22 cellular contexts compared by ENCODE assay signal in the genomic region with DNA sequence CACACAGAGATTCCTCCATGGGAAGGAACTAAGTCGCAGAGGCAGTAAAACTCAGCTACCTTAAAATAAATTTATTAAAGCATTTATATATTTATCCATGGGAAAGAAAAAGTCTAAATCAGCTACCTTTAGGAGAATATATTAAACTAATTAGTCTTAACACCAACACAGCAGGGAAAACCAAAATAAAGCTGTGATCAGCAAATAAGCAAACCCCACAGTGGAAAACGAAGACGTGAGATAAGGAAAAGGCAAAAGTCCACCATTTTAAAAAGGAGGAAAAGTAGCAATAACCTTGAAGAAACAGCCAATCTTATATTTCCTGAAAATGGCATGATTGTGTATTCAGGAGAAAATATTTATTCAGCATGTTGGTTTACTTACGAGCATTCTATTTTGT.
A peak's percentile ranks its signal among the peaks of the same experiment; 100 is the strongest.
DNase-seq lines count a peak whose midpoint lies in the region; ATAC-seq, FAIRE-seq and TF ChIP-seq lines count a peak whose summit lies in the region.
"Had no signal": no experiment of that assay in that cellular context is flagged by ENCODE, and none has a peak within 500 bp of the region (broad histone marks: within the 10 kb centered on the region; RNA-seq: fewer than 3 reads in every experiment).

No MANE protein-coding gene starts in this region.

- H3K27me3 Mint-ChIP-seq in neural progenitor cell (ENCODE audit: insufficient read depth, low read depth): no peaks in the 10 kb centered on the region
- H3K27me3 Mint-ChIP-seq: CD4-positive, alpha-beta T cell had no signal

- BruUV-seq in HepG2 (replicated peaks; lab: Mats Ljungman, UMichigan): no TSS peak

- H3K36me3 ChIP-seq in HepG2 (replicated peaks in 1 of 2; ENCODE audit: control insufficient read depth in 1 of 2, insufficient read depth in 2 of 2, low read length in 2 of 2) (no peaks in the 10 kb centered on the region), right lobe of liver (no peaks in the 10 kb centered on the region), BLaER1 (peaks cover 13% of the 10 kb centered on the region; the same call in 1 of the 2 replicates), neural progenitor cell (no peaks in the 10 kb centered on the region)
- H3K36me3 ChIP-seq: BE2C had no signal

- no peaks in the 10 kb centered on the region for H3K27me3 ChIP-seq in HepG2 (ENCODE audit: control insufficient read depth in 1 of 2, insufficient read depth in 2 of 2, low read length in 2 of 2)
- H3K27me3 ChIP-seq in right lobe of liver: no peaks in the 10 kb centered on the region
- no peaks in the 10 kb centered on the region for H3K27me3 ChIP-seq in BLaER1
- no peaks in the 10 kb centered on the region for H3K27me3 ChIP-seq in neural progenitor cell
- H3K27me3 ChIP-seq: BE2C; BLaER1 treated with 17β-estradiol and CSF1 and Interleukin-3, amounts not matched to agents 10 nM and 100 nM had no signal

- no peaks in the 10 kb centered on the region for H3K9me3 Mint-ChIP-seq in neural progenitor cell

- TF ChIP-seq POLR2A in HepG2 (IDR thresholded peaks at IDR 0.05; ENCODE audit: insufficient read depth in 1 of 2, low read depth in 2 of 2, low read length in 2 of 2) (no peak), right lobe of liver (IDR thresholded peaks at IDR 0.05) (no peak)

- no peaks in the 10 kb centered on the region for H3K4me1 Mint-ChIP-seq in neural progenitor cell

- no peak overlapping the region for H3K4me3 ChIP-seq in HepG2 (replicated peaks in 1 of 3; ENCODE audit: insufficient read depth in 1 of 3, low read depth in 2 of 3, low read length in 3 of 3)
- H3K4me3 ChIP-seq in right lobe of liver: no peak overlapping the region
- no peak overlapping the region for H3K4me3 ChIP-seq in BLaER1
- H3K4me3 ChIP-seq in neural progenitor cell: no peak overlapping the region

- H3K27ac Mint-ChIP-seq in neural progenitor cell: no peak overlapping the region
- H3K27ac Mint-ChIP-seq: CD4-positive, alpha-beta T cell; CD8-positive, alpha-beta T cell had no signal

- no peaks in the 10 kb centered on the region for H3K4me1 ChIP-seq in HepG2 (ENCODE audit: insufficient read depth, low read length)
- no peaks in the 10 kb centered on the region for H3K4me1 ChIP-seq in right lobe of liver
- H3K4me1 ChIP-seq in BLaER1: peaks cover 60% of the 10 kb centered on the region
- no peaks in the 10 kb centered on the region for H3K4me1 ChIP-seq in neural progenitor cell
- H3K4me1 ChIP-seq: Caco-2 had no signal

- 14% methylated on average over 4 of the region's 4 CpGs for WGBS in HepG2 (ENCODE audit: low lambda C conversion rate)
- 49% methylated on average over 4 of the region's 4 CpGs for WGBS in right lobe of liver (ENCODE audit: insufficient coverage, low coverage, low lambda C conversion rate, missing lambda C conversion rate)

- TF ChIP-seq EP300 in HepG2 (IDR thresholded peaks at IDR 0.05; ENCODE audit: low read depth in 2 of 2, low read length in 2 of 2): no peak
- TF ChIP-seq EP300 in HepG2 (CRISPR knock-in tag; IDR thresholded peaks at IDR 0.05; ENCODE audit: borderline replicate concordance): no peak

- ATAC-seq in HepG2 (no peak), right lobe of liver (no peak)
- ATAC-seq: CD8-positive, alpha-beta T cell had no signal

- no peak for TF ChIP-seq CTCF in HepG2 (CRISPR knock-in tag; IDR thresholded peaks at IDR 0.05)
- no peak for TF ChIP-seq CTCF in right lobe of liver (IDR thresholded peaks at IDR 0.05)
- TF ChIP-seq CTCF in neural progenitor cell (IDR thresholded peaks at IDR 0.05): no peak

- H4K20me1 ChIP-seq in HepG2 (ENCODE audit: insufficient read depth, low read length) (no peaks in the 10 kb centered on the region), BLaER1 (no peaks in the 10 kb centered on the region), neural progenitor cell (ENCODE audit: low read depth) (no peaks in the 10 kb centered on the region)
- H4K20me1 ChIP-seq: BLaER1 treated with 17β-estradiol and CSF1 and Interleukin-3, amounts not matched to agents 10 nM and 100 nM had no signal

- H3F3A ChIP-seq in neural progenitor cell (ENCODE audit: low read depth): no peaks in the 10 kb centered on the region

- POLR2A ChIA-PET in HepG2 (lab: Yijun Ruan, JAX): no interaction called here

- FAIRE-seq in HepG2 (lab: Jason Lieb, UNC): no peak
- FAIRE-seq: A204.1, D721Med, G401.6, GM12891, GM19239 had no signal

- DNase-seq in HepG2 (ENCODE audit: low spot score) (no peak), right lobe of liver (no peak), neural progenitor cell (ENCODE audit: low spot score) (no peak), ecto neural progenitor cell (ENCODE audit: low spot score) (no peak)
- no peak for DNase-seq in activated naive CD4-positive, alpha-beta T cell (lab: John Stamatoyannopoulos, UW)
- DNase-seq: 8988T; AML-193; BE2C; Caco-2; Calu3; CD4-positive, alpha-beta T cell; CD8-positive, alpha-beta T cell; DMS79 treated with DMSO at 0.1 percent for 48 hours; GF-D8 had no signal

- H3K9me3 ChIP-seq in HepG2 (ENCODE audit: low read length): no peaks in the 10 kb centered on the region
- no peaks in the 10 kb centered on the region for H3K9me3 ChIP-seq in right lobe of liver
- peaks cover 46% of the 10 kb centered on the region for H3K9me3 ChIP-seq in BLaER1
- H3K9me3 ChIP-seq in neural progenitor cell (ENCODE audit: low read depth): no peaks in the 10 kb centered on the region
- H3K9me3 ChIP-seq: BE2C, Caco-2 had no signal

- H3K79me2 ChIP-seq in HepG2 (ENCODE audit: insufficient read depth, low read length): no peaks in the 10 kb centered on the region
- no peaks in the 10 kb centered on the region for H3K79me2 ChIP-seq in neural progenitor cell (ENCODE audit: low read depth)

- H3K9ac ChIP-seq in HepG2 (ENCODE audit: insufficient read depth, low read depth, low read length) (no peak overlapping the region), BLaER1 (no peak overlapping the region), neural progenitor cell (no peak overlapping the region)
- H3K9ac ChIP-seq: BLaER1 treated with 17β-estradiol and CSF1 and Interleukin-3, amounts not matched to agents 10 nM and 100 nM had no signal

- H3K27ac ChIP-seq in HepG2 (ENCODE audit: extremely low read length, insufficient read depth, low read length): no peak overlapping the region
- no peak overlapping the region for H3K27ac ChIP-seq in right lobe of liver
- H3K27ac ChIP-seq in BLaER1: peak overlapping the region; percentile 61
- no peak overlapping the region for H3K27ac ChIP-seq in neural progenitor cell
- H3K27ac ChIP-seq: C4-2B had no signal

- in situ Hi-C loops in HepG2 (cut with HindIII; ENCODE audit: extremely low pct_ligation_motif_present, low pct_unique_long_range_greater_than_20kb): no loop called here

- TF ChIP-seq RAD21 in HepG2 (CRISPR knock-in tag; IDR thresholded peaks at IDR 0.05): no peak

- no peak overlapping the region for H3K4me2 ChIP-seq in HepG2 (ENCODE audit: low read depth, low read length)
- H3K4me2 ChIP-seq in BLaER1: peak overlapping the region; percentile 42
- H3K4me2 ChIP-seq in neural progenitor cell: no peak overlapping the region

- intact Hi-C loops in HepG2 (cut with micrococcal nuclease; ENCODE audit: unreplicated experiment): no loop called here
- intact Hi-C loops in right lobe of liver (cut with DNase I): no loop called here

- no peak overlapping the region for H2AFZ ChIP-seq in HepG2 (ENCODE audit: low read length)
- peak overlapping the region; percentile 22 for H2AFZ ChIP-seq in neural progenitor cell (replicated peaks)

- H3K36me3 Mint-ChIP-seq in neural progenitor cell: no peaks in the 10 kb centered on the region
- H3K36me3 Mint-ChIP-seq: CD8-positive, alpha-beta T cell had no signal

- CTCF ChIA-PET in HepG2 (lab: Yijun Ruan, JAX; ENCODE audit: low intra/inter-chr PET ratio, low total read pairs): no interaction called here

- no peak overlapping the region for H3K4me3 Mint-ChIP-seq in neural progenitor cell
- H3K4me3 Mint-ChIP-seq: CD4-positive, alpha-beta T cell; CD8-positive, alpha-beta T cell had no signal

TF ChIP-seq in HepG2, 621 proteins besides CTCF, POLR2A, EP300 and RAD21:
- TF ChIP-seq MAFF (IDR thresholded peaks at IDR 0.05; ENCODE audit: low read depth, low read length) (peak; percentile 58), GATAD1 (CRISPR knock-in tag; IDR thresholded peaks at IDR 0.05) (no peak), MAFK (conservative IDR thresholded peaks at IDR 0.05 in 1 of 2, IDR thresholded peaks at IDR 0.05 in 1 of 2; ENCODE audit: low read length in 2 of 2) (peak; percentile 61 to 65)
